In genomic region chr1:41827991-41828570, GRCh38 we compare ENCODE assay signal across 12 cellular contexts.
"Had no signal": no experiment of that assay in that cellular context is flagged by ENCODE, and none has a peak within 500 bp of the region (broad histone marks: within the 10 kb centered on the region; RNA-seq: fewer than 3 reads in every experiment).

No MANE protein-coding gene starts in this region.

- H3K36me3 ChIP-seq: breast epithelium, sigmoid colon, upper lobe of left lung had no signal

- H3K4me3 ChIP-seq: breast epithelium, sigmoid colon, upper lobe of left lung had no signal

- ATAC-seq: activated CD4-positive, CD25-positive, alpha-beta regulatory T cell treated with anti-CD3 and anti-CD28 coated beads, Interleukin-2, amount 50 U/mL, for 24 hours; naive thymus-derived CD8-positive, alpha-beta T cell; stimulated activated naive CD8-positive, alpha-beta T cell treated with anti-CD3 and anti-CD28 coated beads, Interleukin-15, Interleukin-2, amounts not matched to agents 100 U/mL and 50 U/mL, for 24 hours had no signal

- DNase-seq: amniotic stem cell; immature natural killer cell; mammary epithelial cell; naive thymus-derived CD8-positive, alpha-beta T cell; nucleus accumbens; sigmoid colon; stimulated activated CD4-positive, alpha-beta T cell treated with anti-CD3 and anti-CD28 coated beads, Interleukin-2, amount 100 ng/mL, for 48 hours; stimulated activated CD8-positive, alpha-beta memory T cell treated with anti-CD3 and anti-CD28 coated beads, Interleukin-4, amount 100 ng/mL, for 48 hours; stimulated activated naive CD8-positive, alpha-beta T cell treated with anti-CD3 and anti-CD28 coated beads, Interleukin-15, Interleukin-2, amounts not matched to agents 100 U/mL and 50 U/mL, for 24 hours; upper lobe of left lung had no signal

- H3K27ac ChIP-seq: breast epithelium, sigmoid colon, upper lobe of left lung had no signal

- H3K9me3 ChIP-seq: breast epithelium, sigmoid colon, upper lobe of left lung had no signal

- H3K27me3 ChIP-seq: breast epithelium, sigmoid colon, upper lobe of left lung had no signal
